In the genomic region with DNA sequence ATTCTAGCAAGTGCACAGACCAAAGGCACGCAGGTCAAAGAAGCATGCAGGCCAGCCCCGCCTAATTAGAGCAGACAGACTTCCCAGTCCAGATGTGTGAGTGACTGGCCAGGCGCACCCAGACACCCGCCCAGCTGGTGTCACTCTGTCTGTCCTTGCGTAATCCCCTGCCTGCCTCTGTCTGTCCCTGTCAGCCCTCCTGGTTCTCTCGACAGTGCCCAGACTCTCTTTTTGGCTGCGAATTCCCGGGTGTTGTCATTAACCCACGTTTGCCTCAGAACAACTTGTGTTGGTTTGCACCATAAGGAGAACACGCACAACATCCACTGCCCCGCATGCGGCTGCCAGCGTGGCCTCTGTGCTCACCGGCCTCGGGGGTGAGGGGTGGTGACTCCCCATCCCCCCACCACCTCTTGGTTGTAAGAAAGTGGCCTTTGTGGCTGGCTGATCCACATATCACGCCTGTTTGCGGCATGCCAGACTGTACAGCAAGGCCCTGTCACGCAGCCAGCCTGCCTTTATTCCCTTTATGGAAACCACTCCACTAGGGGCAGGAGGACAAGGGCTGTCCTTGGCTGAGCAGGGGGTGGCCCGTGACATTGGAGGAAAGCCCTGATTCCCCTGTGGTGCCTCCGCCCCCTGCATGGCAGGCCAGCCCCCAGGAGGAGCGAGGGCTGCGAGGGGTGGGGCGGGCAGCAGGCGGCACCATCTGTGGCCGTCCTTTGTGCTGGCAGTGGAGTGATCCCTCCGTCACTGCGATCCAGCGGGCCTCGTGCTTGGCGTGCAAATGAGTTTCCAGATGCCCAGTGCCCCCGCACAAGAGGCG, we compare ENCODE assay signal across 1 cellular context.
TF ChIP-seq lines count a peak whose summit lies in the region.

No MANE protein-coding gene starts in this region.

TF ChIP-seq in K562, 482 proteins besides CTCF, POLR2A, EP300 and RAD21 (continued from another document):
- TF ChIP-seq, protein P1, sequence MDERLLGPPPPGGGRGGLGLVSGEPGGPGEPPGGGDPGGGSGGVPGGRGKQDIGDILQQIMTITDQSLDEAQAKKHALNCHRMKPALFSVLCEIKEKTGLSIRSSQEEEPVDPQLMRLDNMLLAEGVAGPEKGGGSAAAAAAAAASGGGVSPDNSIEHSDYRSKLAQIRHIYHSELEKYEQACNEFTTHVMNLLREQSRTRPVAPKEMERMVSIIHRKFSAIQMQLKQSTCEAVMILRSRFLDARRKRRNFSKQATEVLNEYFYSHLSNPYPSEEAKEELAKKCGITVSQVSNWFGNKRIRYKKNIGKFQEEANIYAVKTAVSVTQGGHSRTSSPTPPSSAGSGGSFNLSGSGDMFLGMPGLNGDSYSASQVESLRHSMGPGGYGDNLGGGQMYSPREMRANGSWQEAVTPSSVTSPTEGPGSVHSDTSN (CRISPR knock-in tag; IDR thresholded peaks at IDR 0.05; ENCODE audit: low read depth): no peak
- TF ChIP-seq, protein P1 (tag; conservative IDR thresholded peaks at IDR 0.05; ENCODE audit: low read depth): 0 out of 2 replicates have a peak, but pooled peaks have one; percentile 16
- TF ChIP-seq POLR2G (IDR thresholded peaks at IDR 0.05; ENCODE audit: low read depth, low read length): 0 out of 2 replicates have a peak, but pooled peaks have one; percentile 12
- no peak for TF ChIP-seq MTF1 (CRISPR knock-in tag; IDR thresholded peaks at IDR 0.05; ENCODE audit: borderline replicate concordance)
- TF ChIP-seq ZNF140 (CRISPR knock-in tag; IDR thresholded peaks at IDR 0.05): no peak
- no peak for TF ChIP-seq SIX5 (IDR thresholded peaks at IDR 0.05; ENCODE audit: borderline replicate concordance in 1 of 2, insufficient read depth in 1 of 2, low read depth in 1 of 2, low read length in 2 of 2)
